ENCODE assay signal across 1 cellular context in genomic region chr11:44444770-44445321, GRCh38.
TF ChIP-seq lines count a peak whose summit lies in the region.

No MANE protein-coding gene starts in this region.

TF ChIP-seq in K562, 482 proteins besides CTCF, POLR2A, EP300 and RAD21 (continued from another document):
- TF ChIP-seq E2F1 (CRISPR knock-in tag; IDR thresholded peaks at IDR 0.05) (no peak), PCBP2 (IDR thresholded peaks at IDR 0.05; ENCODE audit: low read depth, low read length, poor library complexity, severe bottlenecking) (no peak), GTF3C2 (IDR thresholded peaks at IDR 0.05; ENCODE audit: borderline replicate concordance, extremely low read depth, insufficient read length) (no peak), ZNF280A (IDR thresholded peaks at IDR 0.05; ENCODE audit: low read depth, partially characterized antibody) (no peak), SMARCA4 (IDR thresholded peaks at IDR 0.05) (no peak), ZBTB40 (IDR thresholded peaks at IDR 0.05) (no peak), ZBTB40 (CRISPR knock-in tag; IDR thresholded peaks at IDR 0.05) (no peak), RCOR1 (IDR thresholded peaks at IDR 0.05; ENCODE audit: borderline replicate concordance in 1 of 2, low read depth in 2 of 2, low read length in 2 of 2) (0 out of 4 replicates have a peak, but pooled peaks of 1 of the 2 experiments have one; percentile 13), NFATC3 (IDR thresholded peaks at IDR 0.05) (no peak), CGGBP1 (CRISPR knock-in tag; IDR thresholded peaks at IDR 0.05) (no peak), NELFE (IDR thresholded peaks at IDR 0.05; ENCODE audit: insufficient read depth, insufficient read length) (no peak), BRD9 (IDR thresholded peaks at IDR 0.05; ENCODE audit: low read depth, partially characterized antibody) (no peak), DACH1 (IDR thresholded peaks at IDR 0.05; ENCODE audit: partially characterized antibody) (no peak), BCOR (IDR thresholded peaks at IDR 0.05) (peak; percentile 70; the same call in 1 of the 2 replicates), ADNP (tag; IDR thresholded peaks at IDR 0.05) (peak; percentile 88), RBM25 (IDR thresholded peaks at IDR 0.05; ENCODE audit: low read depth, low read length, severe bottlenecking) (peak; percentile 95), RFX1 (IDR thresholded peaks at IDR 0.05) (no peak), NR0B1 (IDR thresholded peaks at IDR 0.05; ENCODE audit: partially characterized antibody) (no peak), KDM1A (IDR thresholded peaks at IDR 0.05) (peak in 1 of 2 experiments; percentile 23; a peak in 1 of 4 replicates), ARNT (IDR thresholded peaks at IDR 0.05) (no peak)
TF ChIP-seq in K562: peak in this region for 5.
